ENCODE assay signal across 23 cellular contexts in genomic region chrX:74800062-74800461, GRCh38.
DNase-seq lines count a peak whose midpoint lies in the region; ATAC-seq, FAIRE-seq and TF ChIP-seq lines count a peak whose summit lies in the region.
"Had no signal": no experiment of that assay in that cellular context is flagged by ENCODE, and none has a peak within 500 bp of the region (broad histone marks: within the 10 kb centered on the region; RNA-seq: fewer than 3 reads in every experiment).

No MANE protein-coding gene starts in this region.

- TF ChIP-seq POLR2A in GM12891 (IDR thresholded peaks at IDR 0.05; ENCODE audit: low read depth, low read length) = no peak

- in situ Hi-C loops in brain microvascular endothelial cell (cut with HindIII; ENCODE audit: low pct_ligation_motif_present, low sequenced_read_pairs) = no loop called here

- H3K27ac ChIP-seq in brain microvascular endothelial cell = no peak overlapping the region
- H3K27ac ChIP-seq: BLaER1 had no signal

- no peaks in the 10 kb centered on the region for H3K27me3 Mint-ChIP-seq in stimulated activated memory B cell treated with anti-CD40 and anti-IgM and Interleukin-4, amounts not matched to agents 10 μg/mL and 1 μg/mL and 100 μg/mL, for 72 hours
- H3K27me3 Mint-ChIP-seq: CD4-positive, alpha-beta memory T cell had no signal

- FAIRE-seq in GM12891 (lab: Jason Lieb, UNC) = peak; percentile 9
- FAIRE-seq: GM12892, HepG2 had no signal

- H3K9me3 Mint-ChIP-seq in stimulated activated memory B cell treated with anti-CD40 and anti-IgM and Interleukin-4, amounts not matched to agents 10 μg/mL and 1 μg/mL and 100 μg/mL, for 72 hours = peaks cover 3% of the 10 kb centered on the region
- H3K9me3 Mint-ChIP-seq: IgD-negative memory B cell had no signal

- CTCF ChIA-PET in GM10248 (lab: Yijun Ruan, JAX) = interaction anchor here (1.2 kb wide), 1 partner anchor 18 kb away, joined by 3 read pairs; no protein-coding TSS in a partner anchor

- H3K4me3 ChIP-seq in brain microvascular endothelial cell (ENCODE audit: low read depth, low read length) = no peak overlapping the region
- H3K4me3 ChIP-seq: BLaER1 had no signal

- peak overlapping the region; percentile 52 for H3K4me3 Mint-ChIP-seq in stimulated activated memory B cell treated with anti-CD40 and anti-IgM and Interleukin-4, amounts not matched to agents 10 μg/mL and 1 μg/mL and 100 μg/mL, for 72 hours
- H3K4me3 Mint-ChIP-seq: CD14-positive monocyte; CD4-positive, alpha-beta memory T cell; HFFc6; IgD-negative memory B cell had no signal

- no peaks in the 10 kb centered on the region for H3K36me3 ChIP-seq in brain microvascular endothelial cell (replicated peaks)
- H3K36me3 ChIP-seq: BLaER1 had no signal

- peak; percentile 69 for ATAC-seq in HG02870 (IDR thresholded peaks at IDR 0.05; ENCODE audit: unreplicated experiment)
- ATAC-seq in stimulated activated memory B cell treated with anti-CD40 and anti-IgM and Interleukin-4, amounts not matched to agents 10 μg/mL and 1 μg/mL and 100 μg/mL, for 72 hours = no peak
- ATAC-seq: HCT116, HepG2 had no signal

- POLR2A ChIA-PET in GM10248 (lab: Yijun Ruan, JAX) = no interaction called here

- TF ChIP-seq CTCF in GM20000 (IDR thresholded peaks at IDR 0.05; ENCODE audit: extremely low read depth, missing control alignments) (no peak), brain microvascular endothelial cell (IDR thresholded peaks at IDR 0.05; ENCODE audit: low read depth, low read length, missing control alignments) (no peak), GM10248 (IDR thresholded peaks at IDR 0.05; ENCODE audit: control extremely low read depth, extremely low read depth, low read depth, missing control alignments) (no peak)

- peaks cover 6% of the 10 kb centered on the region for H3K36me3 Mint-ChIP-seq in stimulated activated memory B cell treated with anti-CD40 and anti-IgM and Interleukin-4, amounts not matched to agents 10 μg/mL and 1 μg/mL and 100 μg/mL, for 72 hours
- H3K36me3 Mint-ChIP-seq: CD14-positive monocyte; CD4-positive, alpha-beta memory T cell; IgD-negative memory B cell had no signal

- no peak overlapping the region for H3K27ac Mint-ChIP-seq in stimulated activated memory B cell treated with anti-CD40 and anti-IgM and Interleukin-4, amounts not matched to agents 10 μg/mL and 1 μg/mL and 100 μg/mL, for 72 hours
- H3K27ac Mint-ChIP-seq: CD14-positive monocyte; CD4-positive, alpha-beta memory T cell; HFFc6; IgD-negative memory B cell had no signal

- H3K4me1 Mint-ChIP-seq in stimulated activated memory B cell treated with anti-CD40 and anti-IgM and Interleukin-4, amounts not matched to agents 10 μg/mL and 1 μg/mL and 100 μg/mL, for 72 hours = peaks cover 13% of the 10 kb centered on the region
- H3K4me1 Mint-ChIP-seq: CD14-positive monocyte; CD4-positive, alpha-beta memory T cell had no signal

- DNase-seq in GM12891 (ENCODE audit: insufficient read length, low spot score) (no peak), GM20000 (ENCODE audit: low spot score) (peak; percentile 2), NOMO-1 treated with dmso at 0.1 percent for 144 hours (lab: John Stamatoyannopoulos, UW; ENCODE audit: unreplicated experiment) (no peak), brain microvascular endothelial cell (no peak), GM10248 (ENCODE audit: extremely low spot score) (no peak)
- DNase-seq: 8988T; CD4-positive, alpha-beta memory T cell; DMS153; DMS79; GDM1; GOT3; H7; HFFc6; Karpas-422; KBM-7 had no signal

- H3K27me3 ChIP-seq in brain microvascular endothelial cell (replicated peaks) = no peaks in the 10 kb centered on the region

TF ChIP-seq in GM12891, 5 proteins besides CTCF, POLR2A, EP300 and RAD21:
- TF ChIP-seq PAX5 (IDR thresholded peaks at IDR 0.05; ENCODE audit: insufficient read depth, low read length, severe bottlenecking) (no peak), POU2F2 (IDR thresholded peaks at IDR 0.05; ENCODE audit: low read depth, low read length) (peak; percentile 73)
